In the genomic region with DNA sequence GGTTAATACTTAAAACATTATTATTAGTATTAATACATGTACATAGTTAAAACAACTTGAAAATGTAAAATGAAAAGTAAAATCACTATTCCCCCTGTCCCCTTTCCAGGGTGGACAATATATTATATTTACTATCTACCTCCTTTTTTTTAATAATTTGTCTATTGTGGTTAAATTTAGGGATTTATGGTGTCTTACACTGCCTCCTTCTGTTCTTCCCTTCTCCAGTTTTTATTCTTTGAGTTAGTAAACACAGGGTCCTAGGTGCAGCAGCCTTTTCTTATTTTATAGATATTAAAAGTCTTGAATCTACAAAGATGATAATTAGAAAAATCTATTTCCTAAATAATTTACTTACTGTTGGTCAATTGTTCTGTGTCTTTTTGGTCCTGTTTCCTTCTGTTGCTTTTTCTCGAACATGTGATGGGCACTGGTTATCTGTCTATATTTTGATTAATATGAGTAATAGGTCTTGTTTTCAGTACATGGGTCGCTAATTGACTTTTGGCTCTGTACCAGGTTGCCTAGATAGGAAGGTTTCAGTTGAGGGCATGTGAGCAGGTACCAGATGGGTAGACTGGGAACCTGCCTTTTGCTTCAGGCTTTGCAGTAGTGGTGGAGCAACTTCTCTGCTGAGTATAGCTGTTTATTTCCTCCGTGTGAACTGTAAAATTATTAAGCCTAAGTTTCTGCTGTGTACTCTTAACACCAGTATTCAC, we compare ENCODE assay signal across 8 cellular contexts. TPM values are rescaled to one million over a fixed set of nuclear protein-coding genes. Genes with fewer than 3 reads are reported as not detected.
DNase-seq lines count a peak whose midpoint lies in the region; ATAC-seq and TF ChIP-seq lines count a peak whose summit lies in the region.

No MANE protein-coding gene starts in this region.

- H3K27me3 ChIP-seq in lower lobe of right lung (ENCODE audit: low read depth): no peaks in the 10 kb centered on the region

- no peaks in the 10 kb centered on the region for H3K9me3 ChIP-seq in lower lobe of right lung

- peak overlapping the region; percentile 90 for H3K27ac ChIP-seq in lower lobe of right lung
- no peak overlapping the region for H3K27ac ChIP-seq in urinary bladder (ENCODE audit: low read depth)

- in situ Hi-C loops in astrocyte of the spinal cord (cut with HindIII; ENCODE audit: low sequenced_read_pairs): no loop called here

- DNase-seq in DMS53 (lab: John Stamatoyannopoulos, UW): peak; percentile 10
- DNase-seq in DMS53 treated with DMSO at 0.1 percent for 48 hours (lab: John Stamatoyannopoulos, UW; ENCODE audit: unreplicated experiment): no peak
- DNase-seq in NCI-H1092 treated with DMSO at 0.1 percent for 48 hours (lab: John Stamatoyannopoulos, UW): peak; percentile 19
- peak; percentile 14 for DNase-seq in astrocyte of the spinal cord (ENCODE audit: low read depth, low spot score)
- DNase-seq in lower lobe of right lung: no peak
- DNase-seq in anterior cingulate cortex (lab: John Stamatoyannopoulos, UW): no peak

- TF ChIP-seq CTCF in astrocyte of the spinal cord (IDR thresholded peaks at IDR 0.05; ENCODE audit: low read depth, low read length) (no peak), lower lobe of right lung (IDR thresholded peaks at IDR 0.05) (no peak)

- 24% methylated on average over 3 of the region's 3 CpGs for whole genome bisulfite sequencing in urinary bladder

- ATAC-seq in lower lobe of right lung (no peak), HG03159 (IDR thresholded peaks at IDR 0.05; ENCODE audit: unreplicated experiment) (no peak)

- intact Hi-C loops in lower lobe of right lung (cut with DNase I): no loop called here

- H3K36me3 ChIP-seq in lower lobe of right lung (no peaks in the 10 kb centered on the region), urinary bladder (ENCODE audit: insufficient read depth) (no peaks in the 10 kb centered on the region)

- H3K4me3 ChIP-seq in astrocyte of the spinal cord (ENCODE audit: low read depth, low read length) (peak overlapping the region; percentile 72), lower lobe of right lung (peak overlapping the region; percentile 84), urinary bladder (ENCODE audit: low read depth, low read length) (peak overlapping the region; percentile 83)

- H3K4me1 ChIP-seq in lower lobe of right lung (peaks cover 16% of the 10 kb centered on the region), urinary bladder (ENCODE audit: insufficient read depth) (no peaks in the 10 kb centered on the region)

RNA-seq across cellular contexts. Expression of a gene that starts 1.1 kb away (rescaled TPM):
- total RNA-seq in lower lobe of right lung (45.3 TPM), urinary bladder (16.6 TPM)
- polyA plus RNA-seq in urinary bladder: 42.0 TPM

RNA-seq across cellular contexts. Expression of a gene that starts 32.5 kb away (rescaled TPM):
- total RNA-seq in lower lobe of right lung (140 TPM), urinary bladder (79.2 TPM)
- polyA plus RNA-seq in urinary bladder: 92.4 TPM

Comparison
In these comparisons a context has a peak if more than half of its experiments do, and no peak if none do; other contexts are left out.
1. DNase-seq: peak in DMS53 (single experiment), NCI-H1092 treated with DMSO at 0.1 percent for 48 hours (single experiment) and astrocyte of the spinal cord (single experiment); none in DMS53 treated with DMSO at 0.1 percent for 48 hours (single experiment), lower lobe of right lung (single experiment) and anterior cingulate cortex (0 of 58).
2. Peak in every context shown above with its lines, with median percentiles within 50 percentile points of each other: H3K4me3 ChIP-seq.